ENCODE assay signal across 23 cellular contexts in the genomic region with DNA sequence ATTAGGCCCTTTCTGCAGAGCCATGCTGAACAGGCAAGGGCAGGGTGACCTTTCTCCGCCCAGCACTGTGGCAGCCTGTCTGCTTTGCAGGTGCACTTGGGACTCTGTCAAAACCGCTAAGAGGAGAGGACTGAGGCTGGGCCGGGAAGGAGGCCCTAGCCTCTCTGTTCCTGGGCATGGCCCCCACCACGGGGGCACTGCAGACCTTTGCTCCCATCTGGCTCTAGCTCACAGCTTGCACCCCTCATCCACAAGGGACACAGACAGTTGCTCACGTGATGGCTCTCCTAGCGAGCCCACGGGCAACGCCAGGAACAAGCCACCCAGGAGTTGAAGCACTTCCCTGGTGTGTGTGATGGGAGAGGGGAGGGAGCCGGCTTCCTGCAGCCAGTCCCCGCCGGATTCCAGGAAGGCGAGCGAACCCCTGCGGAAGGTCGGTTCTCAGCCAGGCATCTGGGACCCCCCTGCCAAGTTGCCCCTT. TPM values are rescaled to one million over a fixed set of nuclear protein-coding genes. Genes with fewer than 3 reads are reported as not detected.
"Had no signal": no experiment of that assay in that cellular context is flagged by ENCODE, and none has a peak within 500 bp of the region (broad histone marks: within the 10 kb centered on the region; RNA-seq: fewer than 3 reads in every experiment).

No MANE protein-coding gene starts in this region.

- H3K27me3 Mint-ChIP-seq: activated naive CD8-positive, alpha-beta T cell treated with anti-CD3 and anti-CD28 coated beads, Interleukin-2, amount 10 ng/mL, durations not matched to agents 7 days and 5 days; progenitor cell of endocrine pancreas had no signal

- H3K27ac Mint-ChIP-seq: activated CD8-positive, alpha-beta T cell treated with anti-CD3 and anti-CD28 coated beads for 36 hours; activated naive CD8-positive, alpha-beta T cell treated with anti-CD3 and anti-CD28 coated beads, Interleukin-2, amount 10 ng/mL, durations not matched to agents 7 days and 5 days; stimulated activated effector memory CD8-positive, alpha-beta T cell treated with anti-CD3 and anti-CD28 coated beads, Interleukin-12 subunit alpha, Interleukin-12 subunit beta, amount 100 ng/mL, for 72 hours had no signal

- H3K4me3 Mint-ChIP-seq: activated CD8-positive, alpha-beta T cell treated with anti-CD3 and anti-CD28 coated beads for 36 hours; activated naive CD8-positive, alpha-beta T cell treated with anti-CD3 and anti-CD28 coated beads, Interleukin-2, amount 10 ng/mL, durations not matched to agents 7 days and 5 days; activated T-cell treated with anti-CD3 and anti-CD28 coated beads, Interleukin-2, amount 50 U/mL, for 4 hours; brain; central memory CD8-positive, alpha-beta T cell; stimulated activated effector memory CD8-positive, alpha-beta T cell treated with anti-CD3 and anti-CD28 coated beads, Interleukin-12 subunit alpha, Interleukin-12 subunit beta, amount 100 ng/mL, for 72 hours had no signal

- ATAC-seq: activated CD8-positive, alpha-beta T cell treated with anti-CD3 and anti-CD28 coated beads for 36 hours; activated T-cell treated with anti-CD3 and anti-CD28 coated beads, Interleukin-2, amount 50 U/mL, for 4 hours; stimulated activated effector memory CD8-positive, alpha-beta T cell treated with anti-CD3 and anti-CD28 coated beads, Interleukin-12 subunit alpha, Interleukin-12 subunit beta, amount 100 ng/mL, for 72 hours had no signal

- H3K4me3 ChIP-seq: esophagus squamous epithelium, hepatocyte, transverse colon had no signal

- H3K4me1 Mint-ChIP-seq: activated naive CD8-positive, alpha-beta T cell treated with anti-CD3 and anti-CD28 coated beads, Interleukin-2, amount 10 ng/mL, durations not matched to agents 7 days and 5 days; central memory CD8-positive, alpha-beta T cell; stimulated activated effector memory CD8-positive, alpha-beta T cell treated with anti-CD3 and anti-CD28 coated beads, Interleukin-12 subunit alpha, Interleukin-12 subunit beta, amount 100 ng/mL, for 72 hours had no signal

- H3K27me3 ChIP-seq: hepatocyte, neutrophil had no signal

- H3K27ac ChIP-seq: esophagus squamous epithelium, hepatocyte, neutrophil, transverse colon had no signal

- DNase-seq: activated CD4-positive, alpha-beta T cell treated with anti-CD3 and anti-CD28 coated beads for 4 hours; activated CD8-positive, alpha-beta T cell treated with anti-CD3 and anti-CD28 coated beads for 36 hours; activated gamma-delta T cell treated with Interleukin-2 at 50 U/mL for 16 hours; activated naive CD8-positive, alpha-beta T cell treated with anti-CD3 and anti-CD28 coated beads, Interleukin-2, amount 10 ng/mL, durations not matched to agents 7 days and 5 days; activated T-cell treated with anti-CD3 and anti-CD28 coated beads, Interleukin-2, amount 50 U/mL, for 4 hours; cortex of kidney; effector CD4-positive, alpha-beta T cell; esophagus squamous epithelium; islet precursor cell; midbrain; SIG-M5; stimulated activated CD4-positive, alpha-beta T cell treated with anti-CD3 and anti-CD28 coated beads, Interleukin-12 subunit alpha, Interleukin-12 subunit beta, amount 100 ng/mL, for 4 hours; stimulated activated CD4-positive, alpha-beta T cell treated with anti-CD3 and anti-CD28 coated beads, Interleukin-2, amount 100 ng/mL, for 24 hours; transverse colon had no signal

- H3K36me3 Mint-ChIP-seq: activated naive CD8-positive, alpha-beta T cell treated with anti-CD3 and anti-CD28 coated beads, Interleukin-2, amount 10 ng/mL, durations not matched to agents 7 days and 5 days; brain; stimulated activated effector memory CD8-positive, alpha-beta T cell treated with anti-CD3 and anti-CD28 coated beads, Interleukin-12 subunit alpha, Interleukin-12 subunit beta, amount 100 ng/mL, for 72 hours had no signal

- H3K9me3 ChIP-seq: esophagus squamous epithelium, neutrophil, transverse colon had no signal

- H3K4me1 ChIP-seq: transverse colon had no signal

- H3K4me2 ChIP-seq: hepatocyte had no signal

- H3K36me3 ChIP-seq: esophagus squamous epithelium, neutrophil, transverse colon had no signal

- H3K9me3 Mint-ChIP-seq: activated CD8-positive, alpha-beta T cell treated with anti-CD3 and anti-CD28 coated beads for 36 hours; activated naive CD8-positive, alpha-beta T cell treated with anti-CD3 and anti-CD28 coated beads, Interleukin-2, amount 10 ng/mL, durations not matched to agents 7 days and 5 days; activated T-cell treated with anti-CD3 and anti-CD28 coated beads, Interleukin-2, amount 50 U/mL, for 4 hours; central memory CD8-positive, alpha-beta T cell; stimulated activated effector memory CD8-positive, alpha-beta T cell treated with anti-CD3 and anti-CD28 coated beads, Interleukin-12 subunit alpha, Interleukin-12 subunit beta, amount 100 ng/mL, for 72 hours had no signal

- H3K79me2 ChIP-seq: hepatocyte had no signal

RNA-seq across cellular contexts. Expression of a gene that starts 43.0 kb away (rescaled TPM):
- total RNA-seq: activated CD8-positive, alpha-beta T cell treated with anti-CD3 and anti-CD28 coated beads for 36 hours; activated T-cell treated with anti-CD3 and anti-CD28 coated beads, Interleukin-2, amount 50 U/mL, for 4 hours; fibroblast of villous mesenchyme; glomerular endothelial cell; hepatocyte; progenitor cell of endocrine pancreas; T-helper 1 cell treated with Interleukin-12 subunit alpha and Interleukin-12 subunit beta and Interleukin-4 antibody, amounts not matched to agents 30 ng/mL and 1 ng/mL, for 36 hours had no signal
- polyA plus RNA-seq: hepatocyte had no signal
